In genomic region chr20:14062171-14062570, GRCh38 we compare ENCODE assay signal across 26 cellular contexts.
"Had no signal": no experiment of that assay in that cellular context is flagged by ENCODE, and none has a peak within 500 bp of the region (broad histone marks: within the 10 kb centered on the region; RNA-seq: fewer than 3 reads in every experiment).

No MANE protein-coding gene starts in this region.

- H3K27me3 ChIP-seq: MG63, SJSA1 had no signal

- DNase-seq: Kasumi-1, MG63, NCI-H1048, NCI-H1092 treated with DMSO at 0.1 percent for 48 hours, NCI-H1105 treated with DMSO at 0.1 percent for 48 hours, NCI-H1436 treated with DMSO at 0.1 percent for 48 hours, NCI-H1694 treated with DMSO at 0.1 percent for 48 hours, NCI-H187 treated with DMSO at 0.1 percent for 48 hours, NCI-H2029, NCI-H2081, NCI-H2171 treated with DMSO at 0.1 percent for 48 hours, NCI-H2227 treated with DMSO at 0.1 percent for 48 hours, NCI-H345, NCI-H446, NCI-H524 treated with DMSO at 0.1 percent for 48 hours, NCI-H69, NCI-H748 treated with DMSO at 0.1 percent for 48 hours, NCI-H82, PC-9, Right ventricle myocardium superior, SHP77 treated with DMSO at 0.1 percent for 48 hours, T-cell had no signal

- H3K4me1 ChIP-seq: SJSA1 had no signal

- H2AFZ ChIP-seq: PC-9 had no signal

- H3K27ac ChIP-seq: PC-9, SJSA1, SK-N-MC had no signal

- H3K36me3 ChIP-seq: MG63, SJSA1 had no signal

- H3K9me3 ChIP-seq: MG63, SJSA1 had no signal

- H3K4me2 ChIP-seq: PC-9 had no signal

- ATAC-seq: Panc1, SK-N-SH treated with all-trans-retinoic acid at 6 μM for 48 hours, T-cell had no signal

- H3K4me3 ChIP-seq: MG63, PC-9, SJSA1, SK-N-MC had no signal
